ENCODE assay signal across 7 cellular contexts in genomic region chr6:99426454-99426762, GRCh38. TPM values are rescaled to one million over a fixed set of nuclear protein-coding genes. Genes with fewer than 3 reads are reported as not detected.
A peak's percentile ranks its signal among the peaks of the same experiment; 100 is the strongest.
DNase-seq lines count a peak whose midpoint lies in the region; ATAC-seq and TF ChIP-seq lines count a peak whose summit lies in the region.

No MANE protein-coding gene starts in this region.

- H3K36me3 Mint-ChIP-seq in HFFc6 (ENCODE audit: low read depth) = peaks cover 13% of the 10 kb centered on the region; the same call in 1 of the 2 replicates
- H3K36me3 Mint-ChIP-seq in activated naive CD4-positive, alpha-beta T cell treated with anti-CD3 and anti-CD28 coated beads, Interleukin-2, amount 50 U/mL, for 72 hours = peaks cover 27 to 39% of the 10 kb centered on the region in 2 donors
- H3K36me3 Mint-ChIP-seq in stimulated activated naive B cell treated with anti-CD40 and anti-IgM and Interleukin-4, amounts not matched to agents 10 μg/mL and 1 μg/mL and 100 μg/mL, for 72 hours = peaks cover 16 to 31% of the 10 kb centered on the region in 2 donors

- peak overlapping the region; percentile 100 for H3K27ac Mint-ChIP-seq in HFFc6
- H3K27ac Mint-ChIP-seq in activated naive CD4-positive, alpha-beta T cell treated with anti-CD3 and anti-CD28 coated beads, Interleukin-2, amount 50 U/mL, for 72 hours = peak overlapping the region; percentile 65 to 97
- H3K27ac Mint-ChIP-seq in stimulated activated naive B cell treated with anti-CD40 and anti-IgM and Interleukin-4, amounts not matched to agents 10 μg/mL and 1 μg/mL and 100 μg/mL, for 72 hours = peak overlapping the region; percentile 47

- H3K4me1 Mint-ChIP-seq in HFFc6 (ENCODE audit: low read depth) = peaks cover 49% of the 10 kb centered on the region
- H3K4me1 Mint-ChIP-seq in stimulated activated naive B cell treated with anti-CD40 and anti-IgM and Interleukin-4, amounts not matched to agents 10 μg/mL and 1 μg/mL and 100 μg/mL, for 72 hours = peaks cover 27 to 49% of the 10 kb centered on the region in 2 donors

- H3K27me3 Mint-ChIP-seq in HFFc6 (ENCODE audit: insufficient read depth) = peaks cover 4% of the 10 kb centered on the region; the same call in 1 of the 2 replicates
- H3K27me3 Mint-ChIP-seq in stimulated activated naive B cell treated with anti-CD40 and anti-IgM and Interleukin-4, amounts not matched to agents 10 μg/mL and 1 μg/mL and 100 μg/mL, for 72 hours = no peaks in the 10 kb centered on the region

- peak overlapping the region; percentile 99 for H3K4me3 Mint-ChIP-seq in HFFc6
- H3K4me3 Mint-ChIP-seq in stimulated activated naive B cell treated with anti-CD40 and anti-IgM and Interleukin-4, amounts not matched to agents 10 μg/mL and 1 μg/mL and 100 μg/mL, for 72 hours = peak overlapping the region; percentile 93 to 97

- DNase-seq in HFFc6 = no peak
- DNase-seq in activated naive CD4-positive, alpha-beta T cell treated with anti-CD3 and anti-CD28 coated beads, Interleukin-2, amount 50 U/mL, for 72 hours (ENCODE audit: low spot score in 2 of 2) = no peak
- DNase-seq in iPS-NIHi7 (ENCODE audit: extremely low spot score) = peak; percentile 7
- no peak for DNase-seq in stimulated activated naive B cell treated with anti-CD40 and anti-IgM and Interleukin-4, amounts not matched to agents 10 μg/mL and 1 μg/mL and 100 μg/mL, for 72 hours
- no peak for DNase-seq in HK-2 (ENCODE audit: unreplicated experiment)
- no peak for DNase-seq in DMS153 treated with DMSO at 0.1 percent for 48 hours (lab: John Stamatoyannopoulos, UW; ENCODE audit: unreplicated experiment)
- no peak for DNase-seq in stimulated activated naive CD4-positive, alpha-beta T cell treated with Interleukin-2 at 50 U/mL for 16 hours (lab: John Stamatoyannopoulos, UW)

- no peak for ATAC-seq in activated naive CD4-positive, alpha-beta T cell treated with anti-CD3 and anti-CD28 coated beads, Interleukin-2, amount 50 U/mL, for 72 hours
- ATAC-seq in stimulated activated naive B cell treated with anti-CD40 and anti-IgM and Interleukin-4, amounts not matched to agents 10 μg/mL and 1 μg/mL and 100 μg/mL, for 72 hours (replicated peaks) = no peak

- no peak for TF ChIP-seq CTCF in HFFc6 (IDR thresholded peaks at IDR 0.05)

- no peaks in the 10 kb centered on the region for H3K9me3 Mint-ChIP-seq in HFFc6
- no peaks in the 10 kb centered on the region for H3K9me3 Mint-ChIP-seq in activated naive CD4-positive, alpha-beta T cell treated with anti-CD3 and anti-CD28 coated beads, Interleukin-2, amount 50 U/mL, for 72 hours
- no peaks in the 10 kb centered on the region for H3K9me3 Mint-ChIP-seq in stimulated activated naive B cell treated with anti-CD40 and anti-IgM and Interleukin-4, amounts not matched to agents 10 μg/mL and 1 μg/mL and 100 μg/mL, for 72 hours

RNA-seq across cellular contexts. Expression of gene PNISR, which starts 1.3 kb away (rescaled TPM):
- total RNA-seq in HFFc6 (2021; fragmentation: NEBNext Ultra II Directional; extraction: Animal tissue kit (Norgen Biotek cat#: 25700)) = 10 to 100 TPM; 40.9 to 51.3 (median 45.2) TPM
- total RNA-seq in activated naive CD4-positive, alpha-beta T cell treated with anti-CD3 and anti-CD28 coated beads, Interleukin-2, amount 50 U/mL, for 72 hours = 100 to 1,000 TPM; 162 to 257 TPM

RNA-seq across cellular contexts. Expression of gene COQ3, which starts 32.4 kb away (rescaled TPM):
- total RNA-seq in HFFc6 (2021; fragmentation: NEBNext Ultra II Directional; extraction: Animal tissue kit (Norgen Biotek cat#: 25700)) = 10 to 100 TPM in 4 of 6 experiments, 1 to 10 TPM in 2; 7.3 to 12.8 (median 10.9) TPM
- total RNA-seq in activated naive CD4-positive, alpha-beta T cell treated with anti-CD3 and anti-CD28 coated beads, Interleukin-2, amount 50 U/mL, for 72 hours = 10 to 100 TPM in 1 of 2 donors, 1 to 10 TPM in 1; 3.0 to 14.1 TPM

Comparison
In these comparisons a context has a peak if more than half of its experiments do, and no peak if none do; other contexts are left out.
1. H3K27ac Mint-ChIP-seq: peak in every context shown above with its lines; median percentile 100 in HFFc6; 81 in activated naive CD4-positive, alpha-beta T cell treated with anti-CD3 and anti-CD28 coated beads, Interleukin-2, amount 50 U/mL, for 72 hours; 47 in stimulated activated naive B cell treated with anti-CD40 and anti-IgM and Interleukin-4, amounts not matched to agents 10 μg/mL and 1 μg/mL and 100 μg/mL, for 72 hours.